9 cellular contexts compared by ENCODE assay signal in the genomic region with DNA sequence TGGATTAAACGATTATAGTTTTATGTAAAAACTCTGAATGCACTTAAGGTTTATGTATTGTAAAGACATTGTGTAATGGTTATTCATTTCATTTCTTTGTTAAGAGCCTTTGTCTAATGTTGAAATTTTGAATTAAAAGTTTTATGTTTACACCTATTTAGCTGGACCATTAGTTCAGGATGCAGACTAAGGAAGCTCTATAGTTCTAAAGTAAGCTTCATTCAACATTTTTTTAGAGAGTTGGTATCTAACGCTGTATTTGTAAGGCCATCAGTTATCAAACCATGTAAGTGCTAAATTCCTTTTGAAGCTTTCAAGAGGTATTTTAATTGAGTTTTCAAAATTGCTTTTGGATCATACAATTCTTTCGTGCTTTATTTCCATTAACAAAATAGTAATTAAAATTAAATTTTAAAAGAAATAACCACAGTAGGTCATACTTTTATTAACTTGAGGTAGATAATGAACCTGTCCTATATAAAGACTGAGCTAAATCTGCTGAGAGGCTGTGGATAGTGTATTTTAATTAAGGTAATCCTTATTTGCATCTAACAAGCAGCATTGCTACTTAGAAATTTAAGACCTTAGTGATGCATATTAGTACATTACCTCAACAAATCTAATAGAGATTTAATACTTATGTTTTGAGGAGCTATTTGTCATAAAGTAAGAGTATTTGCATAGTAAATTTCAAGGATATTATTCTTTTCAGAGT.
"Had no signal": no experiment of that assay in that cellular context is flagged by ENCODE, and none has a peak within 500 bp of the region (broad histone marks: within the 10 kb centered on the region; RNA-seq: fewer than 3 reads in every experiment).

No MANE protein-coding gene starts in this region.

- H3K4me3 Mint-ChIP-seq: HFFc6, IgD-negative memory B cell had no signal

- H3K9me3 Mint-ChIP-seq: HFFc6 had no signal

- FAIRE-seq: HepG2 had no signal

- H3K27ac Mint-ChIP-seq: HFFc6, IgD-negative memory B cell had no signal

- H3K36me3 ChIP-seq: HAP-1 had no signal

- H3K9me3 ChIP-seq: HAP-1 had no signal

- H3K27ac ChIP-seq: HL-60 had no signal

- H3K36me3 Mint-ChIP-seq: IgD-negative memory B cell had no signal

- H3K4me3 ChIP-seq: HAP-1 had no signal

- ATAC-seq: HCT116, HepG2 had no signal

- DNase-seq: GOT3, H7, HFFc6, KBM-7 had no signal
